Comparison of ENCODE assay signal across 20 cellular contexts in genomic region chr21:43708745-43709381, GRCh38. TPM values are rescaled to one million over a fixed set of nuclear protein-coding genes. Genes with fewer than 3 reads are reported as not detected.
DNase-seq lines count a peak whose midpoint lies in the region; ATAC-seq, FAIRE-seq and TF ChIP-seq lines count a peak whose summit lies in the region.
"Had no signal": no experiment of that assay in that cellular context is flagged by ENCODE, and none has a peak within 500 bp of the region (broad histone marks: within the 10 kb centered on the region; RNA-seq: fewer than 3 reads in every experiment).

No MANE protein-coding gene starts in this region.

- H4K20me1 ChIP-seq in HepG2 (ENCODE audit: insufficient read depth, low read length) (no peaks in the 10 kb centered on the region), H1 (replicated peaks in 1 of 2; ENCODE audit: control insufficient read depth in 1 of 2, insufficient read depth in 2 of 2, low read length in 2 of 2) (no peaks in the 10 kb centered on the region)
- H4K20me1 ChIP-seq: BLaER1 treated with 17β-estradiol and CSF1 and Interleukin-3, amounts not matched to agents 10 nM and 100 nM had no signal

- H3K36me3 Mint-ChIP-seq in progenitor cell of endocrine pancreas (ENCODE audit: insufficient read depth), result no peaks in the 10 kb centered on the region
- H3K36me3 Mint-ChIP-seq: CD8-positive, alpha-beta T cell had no signal

- no peak overlapping the region for H4K8ac ChIP-seq in H1 (ENCODE audit: extremely low read depth, insufficient read depth, low read length)

- peak overlapping the region; percentile 58 for H3K27ac Mint-ChIP-seq in progenitor cell of endocrine pancreas
- H3K27ac Mint-ChIP-seq: B cell; CD8-positive, alpha-beta T cell had no signal

- intact Hi-C loops in HepG2 (cut with micrococcal nuclease; ENCODE audit: unreplicated experiment), result loop anchor here (10.0 kb wide), 1 partner anchor 66 kb away; the partner anchor contains the start of gene CSTB
- intact Hi-C loops in right lobe of liver (cut with DNase I), result loop anchor here in 1 of 2 donors (10.0 kb wide), 1 partner anchor 66 kb away; the partner anchor contains the start of gene CSTB

- H3K23ac ChIP-seq in H1 (ENCODE audit: insufficient read length), result no peak overlapping the region

- no peaks in the 10 kb centered on the region for H3K9me3 Mint-ChIP-seq in progenitor cell of endocrine pancreas (ENCODE audit: low read depth)
- H3K9me3 Mint-ChIP-seq: CD8-positive, alpha-beta T cell had no signal

- H3K4me2 ChIP-seq in HepG2 (ENCODE audit: low read depth, low read length) (no peak overlapping the region), H1 (ENCODE audit: insufficient read depth in 1 of 2, low read depth in 2 of 2, low read length in 2 of 2) (no peak overlapping the region)
- H3K4me2 ChIP-seq: BLaER1 treated with 17β-estradiol and CSF1 and Interleukin-3, amounts not matched to agents 10 nM and 100 nM had no signal

- ATAC-seq in HepG2, result no peak
- no peak for ATAC-seq in right lobe of liver
- ATAC-seq: CD8-positive, alpha-beta T cell; GM12878 had no signal

- no peak for TF ChIP-seq RAD21 in HepG2 (CRISPR knock-in tag; IDR thresholded peaks at IDR 0.05)
- TF ChIP-seq RAD21 in Ishikawa (IDR thresholded peaks at IDR 0.05; ENCODE audit: low read depth), result no peak; the same call in 1 of the 2 replicates
- TF ChIP-seq RAD21 in H1 (IDR thresholded peaks at IDR 0.05 in 1 of 2, conservative IDR thresholded peaks at IDR 0.05 in 1 of 2; ENCODE audit: low read depth in 2 of 2, low read length in 2 of 2), result no peak

- H3K56ac ChIP-seq in H1 (replicated peaks; ENCODE audit: insufficient read length, low read depth, low read length), result no peak overlapping the region

- H3K23me2 ChIP-seq in H1 (ENCODE audit: low read depth, low read length), result no peaks in the 10 kb centered on the region

- H3K9ac ChIP-seq in HepG2 (ENCODE audit: insufficient read depth, low read depth, low read length) (no peak overlapping the region), H1 (replicated peaks in 1 of 4; ENCODE audit: extremely low read depth in 1 of 4, low read depth in 3 of 4, low read length in 3 of 4) (no peak overlapping the region)
- H3K9ac ChIP-seq: BLaER1 treated with 17β-estradiol and CSF1 and Interleukin-3, amounts not matched to agents 10 nM and 100 nM had no signal

- no peak overlapping the region for H2AFZ ChIP-seq in HepG2 (ENCODE audit: low read length)
- H2AFZ ChIP-seq in H1 (ENCODE audit: low read length), result no peak overlapping the region

- H4K5ac ChIP-seq in H1 (ENCODE audit: insufficient read length, low read depth, low read length), result no peak overlapping the region

- H3K4me1 ChIP-seq in HepG2 (ENCODE audit: insufficient read depth, low read length), result peaks cover 60% of the 10 kb centered on the region
- peaks cover 0 to 6% (median 0%) of the 10 kb centered on the region in 4 donors for H3K4me1 ChIP-seq in right lobe of liver
- H3K4me1 ChIP-seq in H1 (replicated peaks in 1 of 4; ENCODE audit: control insufficient read depth in 3 of 4, insufficient read depth in 4 of 4, low read length in 3 of 4), result peaks cover 0 to 6% (median 4%) of the 10 kb centered on the region in 4 experiments; a peak in 5 of 7 replicates
- H3K4me1 ChIP-seq: HAP-1 had no signal

- no peaks in the 10 kb centered on the region for H3K27me3 Mint-ChIP-seq in progenitor cell of endocrine pancreas

- POLR2A ChIA-PET in HepG2 (lab: Yijun Ruan, JAX), result no interaction called here
- POLR2A ChIA-PET in H1 (lab: Charles Lee; ENCODE audit: partially characterized antibody), result no interaction called here

- FAIRE-seq in HepG2 (lab: Jason Lieb, UNC) (no peak), H1 (lab: Jason Lieb, UNC) (no peak)
- FAIRE-seq: GM12878 had no signal

- H3K4me1 Mint-ChIP-seq in progenitor cell of endocrine pancreas (ENCODE audit: low read depth), result peaks cover 14% of the 10 kb centered on the region
- H3K4me1 Mint-ChIP-seq: B cell had no signal

- H3K4me3 ChIP-seq in HepG2 (replicated peaks in 1 of 3; ENCODE audit: insufficient read depth in 1 of 3, low read depth in 2 of 3, low read length in 3 of 3), result no peak overlapping the region
- H3K4me3 ChIP-seq in right lobe of liver, result no peak overlapping the region
- H3K4me3 ChIP-seq in H1 (ENCODE audit: extremely low read depth in 1 of 4, insufficient read depth in 2 of 4, low read depth in 3 of 4, low read length in 4 of 4), result no peak overlapping the region
- H3K4me3 ChIP-seq: BLaER1 treated with 17β-estradiol and CSF1 and Interleukin-3, amounts not matched to agents 10 nM and 100 nM; GM12878; HAP-1 had no signal

- DNase-seq in HepG2 (ENCODE audit: low spot score) (no peak), right lobe of liver (no peak), H1 (ENCODE audit: low read depth in 1 of 2, low spot score in 2 of 2) (no peak), progenitor cell of endocrine pancreas (ENCODE audit: low spot score, unreplicated experiment) (no peak), ureter (ENCODE audit: low spot score) (no peak), NCI-H526 treated with DMSO at 0.1 percent for 48 hours (lab: John Stamatoyannopoulos, UW) (no peak), NCI-H1436 treated with DMSO at 0.1 percent for 48 hours (lab: John Stamatoyannopoulos, UW) (no peak)
- DNase-seq: CD8-positive, alpha-beta T cell; DMS 273 treated with DMSO at 0.1 percent for 48 hours; DMS53; DND-41; EL; IMR-90; KG1 had no signal

- no TSS peak for BruUV-seq in HepG2 (replicated peaks; lab: Mats Ljungman, UMichigan)

- H3K79me1 ChIP-seq in H1 (ENCODE audit: low read depth, low read length), result no peaks in the 10 kb centered on the region

- H3K4me3 Mint-ChIP-seq in progenitor cell of endocrine pancreas (ENCODE audit: low read depth), result no peak overlapping the region
- H3K4me3 Mint-ChIP-seq: B cell; CD8-positive, alpha-beta T cell had no signal

- H3K36me3 ChIP-seq in HepG2 (replicated peaks in 1 of 2; ENCODE audit: control insufficient read depth in 1 of 2, insufficient read depth in 2 of 2, low read length in 2 of 2), result no peaks in the 10 kb centered on the region
- no peaks in the 10 kb centered on the region for H3K36me3 ChIP-seq in right lobe of liver
- H3K36me3 ChIP-seq in H1 (ENCODE audit: control insufficient read depth in 2 of 4, insufficient read depth in 4 of 4, low read length in 3 of 4), result no peaks in the 10 kb centered on the region
- H3K36me3 ChIP-seq: BLaER1 treated with 17β-estradiol and CSF1 and Interleukin-3, amounts not matched to agents 10 nM and 100 nM; HAP-1 had no signal

- in situ Hi-C loops in HepG2 (cut with HindIII; ENCODE audit: extremely low pct_ligation_motif_present, low pct_unique_long_range_greater_than_20kb), result no loop called here

- H2BK5ac ChIP-seq in H1 (ENCODE audit: low read depth, low read length), result no peak overlapping the region

- H2BK15ac ChIP-seq in H1 (ENCODE audit: low read length), result no peak overlapping the region

- no peak overlapping the region for H3K4ac ChIP-seq in H1 (replicated peaks; ENCODE audit: insufficient read length, low read depth, low read length)

- H2AK5ac ChIP-seq in H1 (ENCODE audit: low read depth, low read length), result no peak overlapping the region

- TF ChIP-seq EP300 in HepG2 (IDR thresholded peaks at IDR 0.05; ENCODE audit: low read depth in 2 of 2, low read length in 2 of 2) (no peak), HepG2 (CRISPR knock-in tag; IDR thresholded peaks at IDR 0.05; ENCODE audit: borderline replicate concordance) (no peak), Ishikawa (IDR thresholded peaks at IDR 0.05; ENCODE audit: borderline replicate concordance) (peak; percentile 92), H1 (IDR thresholded peaks at IDR 0.05; ENCODE audit: borderline replicate concordance in 1 of 2, low read depth in 2 of 2, low read length in 2 of 2) (no peak)

- H3K27ac ChIP-seq in HepG2 (ENCODE audit: extremely low read length, insufficient read depth, low read length), result no peak overlapping the region
- H3K27ac ChIP-seq in right lobe of liver, result no peak overlapping the region
- no peak overlapping the region for H3K27ac ChIP-seq in H1 (ENCODE audit: low read depth, low read length)
- H3K27ac ChIP-seq: BLaER1 treated with 17β-estradiol and CSF1 and Interleukin-3, amounts not matched to agents 10 nM and 100 nM; HL-60 had no signal

- no peak for TF ChIP-seq CTCF in HepG2 (CRISPR knock-in tag; IDR thresholded peaks at IDR 0.05)
- TF ChIP-seq CTCF in right lobe of liver (IDR thresholded peaks at IDR 0.05), result no peak
- TF ChIP-seq CTCF in H1 (IDR thresholded peaks at IDR 0.05; ENCODE audit: control extremely low read depth in 1 of 3, insufficient read depth in 1 of 3, low read depth in 1 of 3, low read length in 3 of 3), result no peak
- TF ChIP-seq CTCF in progenitor cell of endocrine pancreas (IDR thresholded peaks at IDR 0.05; ENCODE audit: unreplicated experiment), result no peak

- WGBS in HepG2 (ENCODE audit: low lambda C conversion rate), result 86% methylated on average over 13 of the region's 13 CpGs
- 93% methylated on average over 12 of the region's 13 CpGs for WGBS in right lobe of liver (ENCODE audit: insufficient coverage, low coverage, low lambda C conversion rate, missing lambda C conversion rate)
- 92% methylated on average over 12 of the region's 13 CpGs; no CpG with 5 or more reads in 1 of the 2 experiments for WGBS in H1 (ENCODE audit: extremely low coverage in 1 of 2, insufficient coverage in 1 of 2, insufficient read length in 1 of 2, insufficient replicate concordance in 2 of 2, low coverage in 1 of 2, low lambda C conversion rate in 2 of 2, missing lambda C conversion rate in 1 of 2), 2 experiments

- H3K18ac ChIP-seq in H1 (ENCODE audit: extremely low read depth, low read length), result no peak overlapping the region

- H3K79me2 ChIP-seq in HepG2 (ENCODE audit: insufficient read depth, low read length) (no peaks in the 10 kb centered on the region), H1 (ENCODE audit: control insufficient read depth in 1 of 2, insufficient read depth in 2 of 2, low read length in 2 of 2) (no peaks in the 10 kb centered on the region)

- TF ChIP-seq POLR2A in HepG2 (IDR thresholded peaks at IDR 0.05; ENCODE audit: insufficient read depth in 1 of 2, low read depth in 2 of 2, low read length in 2 of 2), result no peak
- no peak for TF ChIP-seq POLR2A in right lobe of liver (IDR thresholded peaks at IDR 0.05)
- TF ChIP-seq POLR2A in H1 (IDR thresholded peaks at IDR 0.05; ENCODE audit: control extremely low read depth in 1 of 2, low read depth in 2 of 2, low read length in 2 of 2), result no peak

- H2BK12ac ChIP-seq in H1 (ENCODE audit: low read depth, low read length), result no peak overlapping the region

- H3K9me3 ChIP-seq in HepG2 (ENCODE audit: low read length) (no peaks in the 10 kb centered on the region), right lobe of liver (no peaks in the 10 kb centered on the region), H1 (ENCODE audit: insufficient read depth in 2 of 2, low read depth in 1 of 2, low read length in 1 of 2) (no peaks in the 10 kb centered on the region)
- H3K9me3 ChIP-seq: HAP-1 had no signal

- no peak overlapping the region for H4K91ac ChIP-seq in H1 (replicated peaks; ENCODE audit: insufficient read length, low read length)

- H3K14ac ChIP-seq in H1 (ENCODE audit: insufficient read length), result no peak overlapping the region

- H3K27me3 ChIP-seq in HepG2 (ENCODE audit: control insufficient read depth in 1 of 2, insufficient read depth in 2 of 2, low read length in 2 of 2) (peaks cover 2 to 6% of the 10 kb centered on the region in 2 experiments; a peak in 4 of 5 replicates), right lobe of liver (no peaks in the 10 kb centered on the region), H1 (replicated peaks in 1 of 4; ENCODE audit: control insufficient read depth in 3 of 4, extremely low read depth in 1 of 4, insufficient read depth in 3 of 4, low read length in 3 of 4) (no peaks in the 10 kb centered on the region)
- H3K27me3 ChIP-seq: BLaER1 treated with 17β-estradiol and CSF1 and Interleukin-3, amounts not matched to agents 10 nM and 100 nM had no signal

- no peak overlapping the region for H2BK20ac ChIP-seq in H1 (ENCODE audit: low read length)

- no peak overlapping the region for H2BK120ac ChIP-seq in H1 (replicated peaks; ENCODE audit: low read depth, low read length)

- CTCF ChIA-PET in HepG2 (lab: Yijun Ruan, JAX; ENCODE audit: low intra/inter-chr PET ratio, low total read pairs) (no interaction called here), H1 (lab: Charles Lee; ENCODE audit: partially characterized antibody) (interaction anchor here (1.4 kb wide), 1 partner anchor 19 kb away, joined by 6 read pairs; no protein-coding TSS in a partner anchor)

RNA-seq across cellular contexts. Expression of gene PDXK, which starts 10.1 kb away (rescaled TPM):
- total RNA-seq in HepG2 (2016; rRNA removed; fragmentation: Illumina TruSeq; extraction: Trizol), result 114 and 151 TPM in 2 replicates
- 28.6 and 35.2 TPM in 2 replicates for total RNA-seq in HepG2 (2016; cell fraction: cytosol; rRNA removed; fragmentation: Illumina TruSeq; extraction: Trizol; ENCODE audit: low read depth)
- 115 and 149 TPM in 2 replicates for total RNA-seq in HepG2 (2016; cell fraction: insoluble cytoplasmic fraction; rRNA removed; fragmentation: Illumina TruSeq; extraction: Trizol)
- 62.0 and 68.5 TPM in 2 replicates for total RNA-seq in HepG2 (2016; cell fraction: membrane; rRNA removed; fragmentation: Illumina TruSeq; extraction: Trizol)
- total RNA-seq in HepG2 (2016; cell fraction: nucleus; rRNA removed; fragmentation: Illumina TruSeq; extraction: Trizol), result 61.1 and 71.3 TPM in 2 replicates
- 165 and 184 TPM in 2 replicates for polyA plus RNA-seq in HepG2 (2011; rRNA removed)
- polyA plus RNA-seq in HepG2 (2011; cell fraction: cytosol; rRNA removed), result 146 and 162 TPM in 2 replicates
- polyA plus RNA-seq in HepG2 (2011; cell fraction: nucleus; rRNA removed), result 215 and 264 TPM in 2 replicates
- 82.4 and 87.9 TPM in 2 replicates for polyA plus RNA-seq in HepG2 (2012)
- 45.4 and 55.7 TPM in 2 replicates for polyA plus RNA-seq in HepG2 (2016; cell fraction: cytosol; fragmentation: Illumina TruSeq; extraction: Trizol; ENCODE audit: low read depth)
- 135 and 141 TPM in 2 replicates for polyA plus RNA-seq in HepG2 (2016; cell fraction: insoluble cytoplasmic fraction; fragmentation: Illumina TruSeq; extraction: Trizol; ENCODE audit: low read depth)
- 56.2 and 56.5 TPM in 2 replicates for polyA plus RNA-seq in HepG2 (2016; cell fraction: membrane; fragmentation: Illumina TruSeq; extraction: Trizol; ENCODE audit: low read depth)
- polyA plus RNA-seq in HepG2 (2016; cell fraction: nucleus; fragmentation: Illumina TruSeq; extraction: Trizol; ENCODE audit: insufficient read depth, low read depth), result 113 and 114 TPM in 2 replicates
- 159 and 241 TPM in 2 replicates for polyA minus RNA-seq in HepG2 (2011; rRNA and poly(A)+ RNA removed; ENCODE audit: low replicate concordance)
- 48.1 and 61.1 TPM in 2 replicates for polyA minus RNA-seq in HepG2 (2011; cell fraction: cytosol; rRNA and poly(A)+ RNA removed)
- polyA minus RNA-seq in HepG2 (2011; cell fraction: nucleus; rRNA and poly(A)+ RNA removed), result 60.5 and 61.0 TPM in 2 replicates
- 10 to 100 TPM; 52.9 to 87.5 (median 58.9) TPM for total RNA-seq in right lobe of liver
- 112 and 116 TPM in 2 replicates for total RNA-seq in H1 (2021; fragmentation: NEBNext Ultra II Directional; extraction: Animal tissue kit (Norgen Biotek cat#: 25700))
- polyA plus RNA-seq in H1 (2011; rRNA removed), result 78.0 and 98.0 TPM in 2 replicates
- polyA plus RNA-seq in H1 (2011; cell fraction: cytosol; rRNA removed), result 101 TPM
- polyA plus RNA-seq in H1 (2011; cell fraction: nucleus; rRNA removed), result 89.3 TPM
- 67.6 to 101 TPM (median 96.1 TPM) in 4 replicates for polyA plus RNA-seq in H1 (2012, experiment 1 of 2)
- 57.4 TPM for polyA plus RNA-seq in H1 (2012, experiment 2 of 2)
- polyA plus RNA-seq in H1 (2013, experiment 1 of 2), result 51.4 TPM
- polyA plus RNA-seq in H1 (2013, experiment 2 of 2), result 46.9 TPM
- polyA minus RNA-seq in H1 (2011; rRNA and poly(A)+ RNA removed), result 109 and 120 TPM in 2 replicates
- polyA minus RNA-seq in H1 (2011; cell fraction: cytosol; rRNA and poly(A)+ RNA removed), result 67.0 TPM
- polyA minus RNA-seq in H1 (2011; cell fraction: nucleus; rRNA and poly(A)+ RNA removed), result 33.6 TPM
- total RNA-seq in progenitor cell of endocrine pancreas, result 56.1 and 57.6 TPM in 2 replicates
- total RNA-seq in ureter, result 137 TPM

RNA-seq across cellular contexts. Expression of gene RRP1B, which starts 49.5 kb away (rescaled TPM):
- total RNA-seq in HepG2 (2016; rRNA removed; fragmentation: Illumina TruSeq; extraction: Trizol) (46.2 and 58.2 TPM in 2 replicates), right lobe of liver (10 to 100 TPM in 2 of 6 experiments, 1 to 10 TPM in 4; 8.0 to 17.0 (median 9.8) TPM), progenitor cell of endocrine pancreas (38.0 and 41.3 TPM in 2 replicates), ureter (22.5 TPM)
- 4.4 and 4.5 TPM in 2 replicates for total RNA-seq in HepG2 (2016; cell fraction: cytosol; rRNA removed; fragmentation: Illumina TruSeq; extraction: Trizol; ENCODE audit: low read depth)
- total RNA-seq in HepG2 (2016; cell fraction: insoluble cytoplasmic fraction; rRNA removed; fragmentation: Illumina TruSeq; extraction: Trizol), result 45.9 and 49.4 TPM in 2 replicates
- 16.5 and 16.9 TPM in 2 replicates for total RNA-seq in HepG2 (2016; cell fraction: membrane; rRNA removed; fragmentation: Illumina TruSeq; extraction: Trizol)
- total RNA-seq in HepG2 (2016; cell fraction: nucleus; rRNA removed; fragmentation: Illumina TruSeq; extraction: Trizol), result 28.8 and 31.8 TPM in 2 replicates
- polyA plus RNA-seq in HepG2 (2011; rRNA removed) (16.3 TPM in 2 replicates), H1 (2011; rRNA removed) (25.8 and 27.0 TPM in 2 replicates)
- polyA plus RNA-seq in HepG2 (2011; cell fraction: cytosol; rRNA removed), result 10.6 and 12.2 TPM in 2 replicates
- polyA plus RNA-seq in HepG2 (2011; cell fraction: nucleus; rRNA removed), result 17.2 and 19.0 TPM in 2 replicates
- polyA plus RNA-seq in HepG2 (2012), result 19.7 and 22.4 TPM in 2 replicates
- polyA plus RNA-seq in HepG2 (2016; cell fraction: cytosol; fragmentation: Illumina TruSeq; extraction: Trizol; ENCODE audit: low read depth), result 1.9 and 2.3 TPM in 2 replicates
- polyA plus RNA-seq in HepG2 (2016; cell fraction: insoluble cytoplasmic fraction; fragmentation: Illumina TruSeq; extraction: Trizol; ENCODE audit: low read depth), result 45.7 and 50.1 TPM in 2 replicates
- polyA plus RNA-seq in HepG2 (2016; cell fraction: membrane; fragmentation: Illumina TruSeq; extraction: Trizol; ENCODE audit: low read depth), result 7.9 and 8.4 TPM in 2 replicates
- 52.6 and 53.3 TPM in 2 replicates for polyA plus RNA-seq in HepG2 (2016; cell fraction: nucleus; fragmentation: Illumina TruSeq; extraction: Trizol; ENCODE audit: insufficient read depth, low read depth)
- 26.5 and 39.4 TPM in 2 replicates for polyA minus RNA-seq in HepG2 (2011; rRNA and poly(A)+ RNA removed; ENCODE audit: low replicate concordance)
- polyA minus RNA-seq in HepG2 (2011; cell fraction: cytosol; rRNA and poly(A)+ RNA removed), result 23.0 and 23.7 TPM in 2 replicates
- 12.1 and 17.0 TPM in 2 replicates for polyA minus RNA-seq in HepG2 (2011; cell fraction: nucleus; rRNA and poly(A)+ RNA removed)
- total RNA-seq in H1 (2021; fragmentation: NEBNext Ultra II Directional; extraction: Animal tissue kit (Norgen Biotek cat#: 25700)), result 96.7 and 97.3 TPM in 2 replicates
- 26.8 TPM for polyA plus RNA-seq in H1 (2011; cell fraction: cytosol; rRNA removed)
- polyA plus RNA-seq in H1 (2011; cell fraction: nucleus; rRNA removed), result 33.9 TPM
- 43.2 to 52.8 TPM (median 48.2 TPM) in 4 replicates for polyA plus RNA-seq in H1 (2012, experiment 1 of 2)
- 12.0 TPM for polyA plus RNA-seq in H1 (2012, experiment 2 of 2)
- 49.1 TPM for polyA plus RNA-seq in H1 (2013, experiment 1 of 2)
- 49.5 TPM for polyA plus RNA-seq in H1 (2013, experiment 2 of 2)
- 42.4 and 47.6 TPM in 2 replicates for polyA minus RNA-seq in H1 (2011; rRNA and poly(A)+ RNA removed)
- 38.3 TPM for polyA minus RNA-seq in H1 (2011; cell fraction: cytosol; rRNA and poly(A)+ RNA removed)
- polyA minus RNA-seq in H1 (2011; cell fraction: nucleus; rRNA and poly(A)+ RNA removed), result 28.8 TPM

RNA-seq across cellular contexts. Expression of gene HSF2BP, which starts 49.6 kb away (rescaled TPM):
- total RNA-seq in HepG2 (2016; rRNA removed; fragmentation: Illumina TruSeq; extraction: Trizol), result 1.6 and 2.2 TPM in 2 replicates
- 2.9 and 3.0 TPM in 2 replicates for total RNA-seq in HepG2 (2016; cell fraction: cytosol; rRNA removed; fragmentation: Illumina TruSeq; extraction: Trizol; ENCODE audit: low read depth)
- 1.8 and 2.1 TPM in 2 replicates for total RNA-seq in HepG2 (2016; cell fraction: insoluble cytoplasmic fraction; rRNA removed; fragmentation: Illumina TruSeq; extraction: Trizol)
- 1.7 and 2.1 TPM in 2 replicates for total RNA-seq in HepG2 (2016; cell fraction: membrane; rRNA removed; fragmentation: Illumina TruSeq; extraction: Trizol)
- total RNA-seq in HepG2 (2016; cell fraction: nucleus; rRNA removed; fragmentation: Illumina TruSeq; extraction: Trizol), result 1.6 and 2.4 TPM in 2 replicates
- 0.63 and 0.67 TPM in 2 replicates for polyA plus RNA-seq in HepG2 (2011; rRNA removed)
- polyA plus RNA-seq in HepG2 (2011; cell fraction: cytosol; rRNA removed), result 0.68 and 0.87 TPM in 2 replicates
- polyA plus RNA-seq in HepG2 (2011; cell fraction: nucleus; rRNA removed), result 0.98 and 1.1 TPM in 2 replicates
- 0.92 and 0.95 TPM in 2 replicates for polyA plus RNA-seq in HepG2 (2012)
- 0.49 and 0.50 TPM in 2 replicates for polyA plus RNA-seq in HepG2 (2016; cell fraction: cytosol; fragmentation: Illumina TruSeq; extraction: Trizol; ENCODE audit: low read depth)
- polyA plus RNA-seq in HepG2 (2016; cell fraction: insoluble cytoplasmic fraction; fragmentation: Illumina TruSeq; extraction: Trizol; ENCODE audit: low read depth), result 1.4 and 1.6 TPM in 2 replicates
- 0.49 and 0.94 TPM in 2 replicates for polyA plus RNA-seq in HepG2 (2016; cell fraction: membrane; fragmentation: Illumina TruSeq; extraction: Trizol; ENCODE audit: low read depth)
- polyA plus RNA-seq in HepG2 (2016; cell fraction: nucleus; fragmentation: Illumina TruSeq; extraction: Trizol; ENCODE audit: insufficient read depth, low read depth), result 0.75 and 1.5 TPM in 2 replicates
- 0.48 and 3.0 TPM in 2 replicates for polyA minus RNA-seq in HepG2 (2011; rRNA and poly(A)+ RNA removed; ENCODE audit: low replicate concordance)
- polyA minus RNA-seq in HepG2 (2011; cell fraction: cytosol; rRNA and poly(A)+ RNA removed), result 0.69 TPM in 1 of 2 replicates, not detected in the other
- polyA minus RNA-seq in HepG2 (2011; cell fraction: nucleus; rRNA and poly(A)+ RNA removed), result 3.1 and 4.4 TPM in 2 replicates
- under 1 TPM in 4 of 6 experiments, not detected in 2; 0.25 to 0.62 (median 0.37) TPM for total RNA-seq in right lobe of liver
- 0.71 and 0.93 TPM in 2 replicates for total RNA-seq in H1 (2021; fragmentation: NEBNext Ultra II Directional; extraction: Animal tissue kit (Norgen Biotek cat#: 25700))
- 0.51 and 0.52 TPM in 2 replicates for polyA plus RNA-seq in H1 (2011; rRNA removed)
- polyA plus RNA-seq in H1 (2011; cell fraction: cytosol; rRNA removed), result 0.83 TPM
- polyA plus RNA-seq in H1 (2011; cell fraction: nucleus; rRNA removed), result 0.76 TPM
- 0.50 to 0.85 TPM (median 0.63 TPM) in 4 replicates for polyA plus RNA-seq in H1 (2012, experiment 1 of 2)
- 0.30 TPM for polyA plus RNA-seq in H1 (2012, experiment 2 of 2)
- polyA plus RNA-seq in H1 (2013, experiment 1 of 2), result 0.43 TPM
- polyA plus RNA-seq in H1 (2013, experiment 2 of 2), result 0.46 TPM
- polyA minus RNA-seq in H1 (2011; rRNA and poly(A)+ RNA removed), result 0.68 and 1.1 TPM in 2 replicates
- 1.2 TPM for polyA minus RNA-seq in H1 (2011; cell fraction: cytosol; rRNA and poly(A)+ RNA removed)
- polyA minus RNA-seq in H1 (2011; cell fraction: nucleus; rRNA and poly(A)+ RNA removed), result 2.4 TPM
- 2.0 and 2.2 TPM in 2 replicates for total RNA-seq in progenitor cell of endocrine pancreas
- total RNA-seq in ureter, result 2.0 TPM

Comparison
In these comparisons a context has a peak if more than half of its experiments do, and no peak if none do; other contexts are left out.
1. Of the 41 proteins assayed by ChIP-seq in both HepG2 and H1: peak only in HepG2: none; only in H1: KDM1A; in both: none; in neither: 40.